Comparison of ENCODE assay signal across 7 cellular contexts in the genomic region with DNA sequence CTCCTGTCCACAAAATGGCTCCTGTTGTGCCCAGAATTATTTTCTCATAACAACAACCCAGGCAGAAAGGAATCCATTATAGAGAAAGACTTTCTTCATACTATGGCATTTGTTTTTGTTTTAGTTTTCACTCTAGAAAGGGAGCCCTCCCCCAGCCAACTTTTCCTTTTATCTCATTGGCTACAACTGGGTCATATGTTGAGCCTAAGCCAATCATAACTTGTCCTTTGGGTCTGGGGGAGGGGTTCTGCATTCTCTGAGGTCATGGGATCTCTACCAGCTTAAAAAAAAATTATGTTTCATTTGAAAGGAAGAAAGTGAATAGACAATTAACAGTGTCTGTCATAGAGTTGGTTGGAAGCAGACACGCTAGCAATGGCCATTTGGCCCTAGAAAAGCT.
"Had no signal": no experiment of that assay in that cellular context is flagged by ENCODE, and none has a peak within 500 bp of the region (broad histone marks: within the 10 kb centered on the region; RNA-seq: fewer than 3 reads in every experiment).

No MANE protein-coding gene starts in this region.

- ATAC-seq: HepG2 had no signal

- H3K27ac ChIP-seq: HL-60, KMS-11 had no signal

- H3K9ac ChIP-seq: KMS-11 had no signal

- FAIRE-seq: HepG2, HTR-8/SVneo had no signal

- H3K4me2 ChIP-seq: KMS-11 had no signal

- DNase-seq: IMR-90, KBM-7, KG1 had no signal
